8 cellular contexts compared by ENCODE assay signal in genomic region chr21:45981154-45981606, GRCh38. TPM values are rescaled to one million over a fixed set of nuclear protein-coding genes. Genes with fewer than 3 reads are reported as not detected.
A peak's percentile ranks its signal among the peaks of the same experiment; 100 is the strongest.
DNase-seq lines count a peak whose midpoint lies in the region; ATAC-seq and TF ChIP-seq lines count a peak whose summit lies in the region.

No MANE protein-coding gene starts in this region.

- peaks cover 22% of the 10 kb centered on the region for H3K27me3 Mint-ChIP-seq in activated T-helper 1 cell treated with anti-CD3 and anti-CD28 coated beads, Interleukin-12 subunit alpha, Interleukin-12 subunit beta, Interleukin-2, Interleukin-4 antibody, amounts not matched to agents 30 ng/mL and 10 ng/mL and 1 ng/mL, durations not matched to agents 14 hours and 24 hours and 36 hours (ENCODE audit: insufficient read depth)
- peaks cover 16 to 27% (median 17%) of the 10 kb centered on the region in 3 donors for H3K27me3 Mint-ChIP-seq in naive B cell

- TF ChIP-seq POLR2A in stomach (IDR thresholded peaks at IDR 0.05) = no peak

- H3K36me3 ChIP-seq in stomach = peaks cover 2 to 24% (median 8%) of the 10 kb centered on the region in 4 donors

- H3K27ac Mint-ChIP-seq in activated T-helper 1 cell treated with anti-CD3 and anti-CD28 coated beads, Interleukin-12 subunit alpha, Interleukin-12 subunit beta, Interleukin-2, Interleukin-4 antibody, amounts not matched to agents 30 ng/mL and 10 ng/mL and 1 ng/mL, durations not matched to agents 14 hours and 24 hours and 36 hours = no peak overlapping the region
- no peak overlapping the region for H3K27ac Mint-ChIP-seq in naive B cell

- TF ChIP-seq CTCF in HFF-Myc (IDR thresholded peaks at IDR 0.05; ENCODE audit: low read depth, low read length, missing control alignments) (no peak), fibroblast of pulmonary artery (IDR thresholded peaks at IDR 0.05; ENCODE audit: low read length, missing control alignments) (no peak), stomach (IDR thresholded peaks at IDR 0.05) (no peak)

- peak overlapping the region; percentile 60 for H3K4me3 ChIP-seq in HFF-Myc (replicated peaks; ENCODE audit: low read depth, low read length)
- H3K4me3 ChIP-seq in fibroblast of pulmonary artery (replicated peaks; ENCODE audit: low read depth, low read length) = peak overlapping the region; percentile 44
- peak overlapping the region; percentile 43 to 89 (median 76) for H3K4me3 ChIP-seq in stomach

- H3K4me1 Mint-ChIP-seq in activated T-helper 1 cell treated with anti-CD3 and anti-CD28 coated beads, Interleukin-12 subunit alpha, Interleukin-12 subunit beta, Interleukin-2, Interleukin-4 antibody, amounts not matched to agents 30 ng/mL and 10 ng/mL and 1 ng/mL, durations not matched to agents 14 hours and 24 hours and 36 hours (ENCODE audit: low read depth) = no peaks in the 10 kb centered on the region
- H3K4me1 Mint-ChIP-seq in naive B cell = peaks cover 0 to 7% (median 4%) of the 10 kb centered on the region in 3 donors

- ATAC-seq in naive B cell (ENCODE audit: low read depth in 2 of 2) (peak; percentile 39 to 53), HG02678 (IDR thresholded peaks at IDR 0.05; ENCODE audit: unreplicated experiment) (no peak)

- peak overlapping the region; percentile 63 to 87 (median 86) for H3K27ac ChIP-seq in stomach

- no peak overlapping the region for H3K4me3 Mint-ChIP-seq in activated T-helper 1 cell treated with anti-CD3 and anti-CD28 coated beads, Interleukin-12 subunit alpha, Interleukin-12 subunit beta, Interleukin-2, Interleukin-4 antibody, amounts not matched to agents 30 ng/mL and 10 ng/mL and 1 ng/mL, durations not matched to agents 14 hours and 24 hours and 36 hours
- H3K4me3 Mint-ChIP-seq in naive B cell = no peak overlapping the region

- no peaks in the 10 kb centered on the region for H3K9me3 ChIP-seq in stomach

- H3K9me3 Mint-ChIP-seq in activated T-helper 1 cell treated with anti-CD3 and anti-CD28 coated beads, Interleukin-12 subunit alpha, Interleukin-12 subunit beta, Interleukin-2, Interleukin-4 antibody, amounts not matched to agents 30 ng/mL and 10 ng/mL and 1 ng/mL, durations not matched to agents 14 hours and 24 hours and 36 hours = no peaks in the 10 kb centered on the region
- H3K9me3 Mint-ChIP-seq in naive B cell = peaks cover 0 to 11% (median 0%) of the 10 kb centered on the region in 7 donors

- H3K27me3 ChIP-seq in stomach = peaks cover 0 to 56% (median 16%) of the 10 kb centered on the region in 3 donors

- peaks cover 0 to 80% (median 59%) of the 10 kb centered on the region in 4 donors for H3K4me1 ChIP-seq in stomach

- DNase-seq in Ammon's horn (ENCODE audit: low spot score) (peak; percentile 73), HFF-Myc (ENCODE audit: extremely low read depth, low read depth) (peak; percentile 63), OCI-M2 (lab: John Stamatoyannopoulos, UW; ENCODE audit: unreplicated experiment) (peak; percentile 89), fibroblast of pulmonary artery (ENCODE audit: low read depth) (peak; percentile 93), naive B cell (peak; percentile 19), stomach (peak; percentile 64)
- DNase-seq in activated T-helper 1 cell treated with anti-CD3 and anti-CD28 coated beads, Interleukin-12 subunit alpha, Interleukin-12 subunit beta, Interleukin-2, Interleukin-4 antibody, amounts not matched to agents 30 ng/mL and 10 ng/mL and 1 ng/mL, durations not matched to agents 14 hours and 24 hours and 36 hours (ENCODE audit: low spot score) = peak; percentile 38

- H3K36me3 Mint-ChIP-seq in activated T-helper 1 cell treated with anti-CD3 and anti-CD28 coated beads, Interleukin-12 subunit alpha, Interleukin-12 subunit beta, Interleukin-2, Interleukin-4 antibody, amounts not matched to agents 30 ng/mL and 10 ng/mL and 1 ng/mL, durations not matched to agents 14 hours and 24 hours and 36 hours (ENCODE audit: low read depth) = no peaks in the 10 kb centered on the region
- H3K36me3 Mint-ChIP-seq in naive B cell = no peaks in the 10 kb centered on the region

- 0 to 1% (median 0%) methylated on average over 17 to 29 of the region's 29 CpGs for WGBS in stomach, 5 donors

- intact Hi-C loops in activated T-helper 1 cell treated with anti-CD3 and anti-CD28 coated beads, Interleukin-12 subunit alpha, Interleukin-12 subunit beta, Interleukin-2, Interleukin-4 antibody, amounts not matched to agents 30 ng/mL and 10 ng/mL and 1 ng/mL, durations not matched to agents 14 hours and 24 hours and 36 hours (cut with micrococcal nuclease) = no loop called here
- intact Hi-C loops in stomach (cut with DNase I; ENCODE audit: low total_unique reads) = no loop called here

- TF ChIP-seq EP300 in stomach (IDR thresholded peaks at IDR 0.05) = no peak

RNA-seq across cellular contexts. Expression of gene COL6A1, which starts 0.4 kb away (rescaled TPM):
- 0.42 and 0.62 TPM in 2 replicates for total RNA-seq in activated T-helper 1 cell treated with anti-CD3 and anti-CD28 coated beads, Interleukin-12 subunit alpha, Interleukin-12 subunit beta, Interleukin-2, Interleukin-4 antibody, amounts not matched to agents 30 ng/mL and 10 ng/mL and 1 ng/mL, durations not matched to agents 14 hours and 24 hours and 36 hours
- polyA plus RNA-seq in naive B cell (ENCODE audit: low read depth in 6 of 6) (not detected), stomach (100 to 1,000 TPM in 1 of 3 donors, 10 to 100 TPM in 2; 63.2 to 174 (median 73.6) TPM)
- total RNA-seq in stomach = 100 to 1,000 TPM; 147 to 756 (median 342) TPM

Comparison
In these comparisons a context has a peak if more than half of its experiments do, and no peak if none do; other contexts are left out.
1. DNase-seq: peak in every context shown above with its lines; median percentile 93 in fibroblast of pulmonary artery; 89 in OCI-M2; 73 in Ammon's horn; 64 in stomach; 63 in HFF-Myc; 38 in activated T-helper 1 cell treated with anti-CD3 and anti-CD28 coated beads, Interleukin-12 subunit alpha, Interleukin-12 subunit beta, Interleukin-2, Interleukin-4 antibody, amounts not matched to agents 30 ng/mL and 10 ng/mL and 1 ng/mL, durations not matched to agents 14 hours and 24 hours and 36 hours; 19 in naive B cell.
2. RNA of gene COL6A1, which starts 0.4 kb away (total RNA-seq): 147 to 756 TPM in stomach; 0.42 to 0.62 TPM in activated T-helper 1 cell treated with anti-CD3 and anti-CD28 coated beads, Interleukin-12 subunit alpha, Interleukin-12 subunit beta, Interleukin-2, Interleukin-4 antibody, amounts not matched to agents 30 ng/mL and 10 ng/mL and 1 ng/mL, durations not matched to agents 14 hours and 24 hours and 36 hours; every median in the first group is over 10 times any median in the second.
3. Peak in every context shown above with its lines, with median percentiles within 50 percentile points of each other: H3K4me3 ChIP-seq.